ENCODE assay signal across 9 cellular contexts in genomic region chr3:184185461-184186183, GRCh38. TPM values are rescaled to one million over a fixed set of nuclear protein-coding genes. Genes with fewer than 3 reads are reported as not detected.
DNase-seq lines count a peak whose midpoint lies in the region; ATAC-seq lines count a peak whose summit lies in the region.
"Had no signal": no experiment of that assay in that cellular context is flagged by ENCODE, and none has a peak within 500 bp of the region (broad histone marks: within the 10 kb centered on the region; RNA-seq: fewer than 3 reads in every experiment).

No MANE protein-coding gene starts in this region.

- H3K9me3 ChIP-seq in BLaER1 treated with 17β-estradiol and CSF1 and Interleukin-3, amounts not matched to agents 10 nM and 100 nM (replicated peaks in 1 of 11) = no peaks in the 10 kb centered on the region

- H4K20me1 ChIP-seq in BLaER1 treated with 17β-estradiol and CSF1 and Interleukin-3, amounts not matched to agents 10 nM and 100 nM = peaks cover 22 to 53% (median 43%) of the 10 kb centered on the region in 11 experiments; a peak in 21 of 22 replicates

- peaks cover 72 to 80% (median 76%) of the 10 kb centered on the region in 11 experiments for H3K36me3 ChIP-seq in BLaER1 treated with 17β-estradiol and CSF1 and Interleukin-3, amounts not matched to agents 10 nM and 100 nM

- peak overlapping the region; percentile 77 to 100 (median 90) for H3K4me2 ChIP-seq in BLaER1 treated with 17β-estradiol and CSF1 and Interleukin-3, amounts not matched to agents 10 nM and 100 nM

- H3K4me1 ChIP-seq in BLaER1 treated with 17β-estradiol and CSF1 and Interleukin-3, amounts not matched to agents 10 nM and 100 nM = peaks cover 22 to 71% (median 30%) of the 10 kb centered on the region in 10 experiments

- H3K27me3 ChIP-seq in BLaER1 treated with 17β-estradiol and CSF1 and Interleukin-3, amounts not matched to agents 10 nM and 100 nM = no peaks in the 10 kb centered on the region

- H3K27ac ChIP-seq in BLaER1 treated with 17β-estradiol and CSF1 and Interleukin-3, amounts not matched to agents 10 nM and 100 nM = peak overlapping the region; percentile 80 to 94 (median 84)

- H3K4me3 ChIP-seq in BLaER1 treated with 17β-estradiol and CSF1 and Interleukin-3, amounts not matched to agents 10 nM and 100 nM = peak overlapping the region; percentile 80 to 99 (median 90)

- DNase-seq in NCI-H526 treated with DMSO at 0.1 percent for 48 hours (lab: John Stamatoyannopoulos, UW) (peak; percentile 98), dedifferentiated amniotic fluid mesenchymal stem cell (ENCODE audit: extremely low spot score) (peak; percentile 98), left lobe of liver (ENCODE audit: low spot score) (peak; percentile 100)
- peak; percentile 99 for DNase-seq in activated CD4-positive, alpha-beta T cell treated with anti-CD3 and anti-CD28 coated beads, Interleukin-2, amount 50 U/mL, for 1 hour
- DNase-seq in stimulated activated CD4-positive, alpha-beta T cell treated with anti-CD3 and anti-CD28 coated beads, Interleukin-2, amount 100 ng/mL, for 24 hours = peak; percentile 99

- peak overlapping the region; percentile 83 to 92 (median 90) for H3K9ac ChIP-seq in BLaER1 treated with 17β-estradiol and CSF1 and Interleukin-3, amounts not matched to agents 10 nM and 100 nM

- peak; percentile 89 for ATAC-seq in GM19351 (IDR thresholded peaks at IDR 0.05; ENCODE audit: unreplicated experiment)
- ATAC-seq in HG03520 (IDR thresholded peaks at IDR 0.05; ENCODE audit: unreplicated experiment) = peak; percentile 87
- peak; percentile 92 for ATAC-seq in left lobe of liver

RNA-seq across cellular contexts. Expression of gene ABCF3, which starts 0.4 kb away (rescaled TPM):
- 53.8 TPM for total RNA-seq in left lobe of liver

RNA-seq across cellular contexts. Expression of gene AP2M1, which starts 11.0 kb away (rescaled TPM):
- 119 TPM for total RNA-seq in left lobe of liver

RNA-seq across cellular contexts. Expression of gene DVL3, which starts 30.4 kb away (rescaled TPM):
- total RNA-seq in left lobe of liver = 26.9 TPM

RNA-seq across cellular contexts. Expression of gene VWA5B2, which starts 43.8 kb away (rescaled TPM):
- total RNA-seq in left lobe of liver = 0.75 TPM
- total RNA-seq: subcutaneous adipose tissue had no signal

RNA-seq across cellular contexts. Expression of gene EIF2B5, which starts 50.5 kb away (rescaled TPM):
- 19.6 TPM for total RNA-seq in left lobe of liver

Comparison
In these comparisons a context has a peak if more than half of its experiments do, and no peak if none do; other contexts are left out.
1. Peak in every context shown above with its lines: DNase-seq, ATAC-seq, H3K4me3 ChIP-seq and H3K27ac ChIP-seq.